Comparison of ENCODE assay signal across 8 cellular contexts in genomic region chr19:29873801-29874575, GRCh38.
DNase-seq lines count a peak whose midpoint lies in the region; ATAC-seq and TF ChIP-seq lines count a peak whose summit lies in the region.

No MANE protein-coding gene starts in this region.

- no peak overlapping the region for H3K27ac Mint-ChIP-seq in CD14-positive monocyte

- peaks cover 2 to 8% of the 10 kb centered on the region in 2 donors for H3K4me1 ChIP-seq in neuronal stem cell (ENCODE audit: control insufficient read depth in 2 of 2, insufficient read depth in 1 of 2, low read depth in 1 of 2, low read length in 2 of 2)

- H3K9ac ChIP-seq in neuronal stem cell (ENCODE audit: low read depth, low read length, poor library complexity), result peak overlapping the region; percentile 50

- H3K14ac ChIP-seq in neuronal stem cell (ENCODE audit: low read length), result peak overlapping the region; percentile 71

- H3K27ac ChIP-seq in neuronal stem cell (replicated peaks; ENCODE audit: low read length), result no peak overlapping the region

- H3K18ac ChIP-seq in neuronal stem cell (ENCODE audit: low read length), result peak overlapping the region; percentile 24

- H2BK120ac ChIP-seq in neuronal stem cell (ENCODE audit: low read depth, low read length), result no peak overlapping the region

- CTCF ChIA-PET in HEK293T (lab: Yijun Ruan, JAX), result interaction anchor here (0.5 to 1.5 kb wide), 4 partner anchors 105 to 144 kb away, joined by 3 to 6 read pairs (median 5); no protein-coding TSS in a partner anchor

- H2AK5ac ChIP-seq in neuronal stem cell (ENCODE audit: low read depth, low read length), result no peak overlapping the region

- no peak overlapping the region for H2BK15ac ChIP-seq in neuronal stem cell (ENCODE audit: low read length)

- WGBS in neuronal stem cell (ENCODE audit: extremely low coverage in 2 of 2, insufficient read length in 2 of 2, insufficient replicate concordance in 1 of 2), 2 donors, result no CpG with 5 or more reads among the region's 40 CpGs

- no peaks in the 10 kb centered on the region for H3K9me3 ChIP-seq in neuronal stem cell (replicated peaks in 1 of 2; ENCODE audit: control insufficient read depth in 2 of 2, insufficient read depth in 1 of 2, low read depth in 1 of 2, low read length in 2 of 2)

- in situ Hi-C loops in astrocyte of the cerebellum (cut with HindIII; ENCODE audit: low sequenced_read_pairs), result no loop called here

- peaks cover 15% of the 10 kb centered on the region for H3K4me1 Mint-ChIP-seq in CD14-positive monocyte

- no peak overlapping the region for H4K91ac ChIP-seq in neuronal stem cell (ENCODE audit: low read depth, low read length, poor library complexity)

- H3K4me3 Mint-ChIP-seq in CD14-positive monocyte, result peak overlapping the region in 1 of 2 donors; percentile 30

- intact Hi-C loops in CD14-positive monocyte (cut with micrococcal nuclease), result loop anchor here (1.0 to 10.0 kb wide), 3 partner anchors 109 to 147 kb away; no protein-coding TSS in a partner anchor

- peaks cover 25 to 41% (median 32%) of the 10 kb centered on the region in 3 donors for H3K27me3 Mint-ChIP-seq in CD14-positive monocyte (ENCODE audit: low read depth in 3 of 3)

- no peaks in the 10 kb centered on the region for H3K79me1 ChIP-seq in neuronal stem cell (ENCODE audit: low read depth, low read length)

- peaks cover 0 to 4% (median 0%) of the 10 kb centered on the region in 7 donors for H3K9me3 Mint-ChIP-seq in CD14-positive monocyte

- peaks cover 2 to 33% (median 11%) of the 10 kb centered on the region in 3 experiments for H3K27me3 ChIP-seq in neuronal stem cell (ENCODE audit: control insufficient read depth in 3 of 3, insufficient read depth in 3 of 3, low read depth in 1 of 3, low read length in 3 of 3)

- H4K8ac ChIP-seq in neuronal stem cell (ENCODE audit: low read depth, low read length), result no peak overlapping the region

- peak overlapping the region; percentile 97 for H2AFZ ChIP-seq in neuronal stem cell (ENCODE audit: low read length)

- H3K4me2 ChIP-seq in neuronal stem cell (ENCODE audit: insufficient read depth, low read length, poor library complexity, severe bottlenecking), result peak overlapping the region; percentile 91

- ATAC-seq in GM18858 (IDR thresholded peaks at IDR 0.05; ENCODE audit: unreplicated experiment) (no peak), GM21526 (IDR thresholded peaks at IDR 0.05; ENCODE audit: low FRiP score, unreplicated experiment) (no peak)

- H2BK12ac ChIP-seq in neuronal stem cell (ENCODE audit: low read length), result no peak overlapping the region

- H2BK5ac ChIP-seq in neuronal stem cell (ENCODE audit: low read length), result peak overlapping the region; percentile 66

- no peaks in the 10 kb centered on the region for H3K36me3 Mint-ChIP-seq in CD14-positive monocyte

- H3K4ac ChIP-seq in neuronal stem cell (ENCODE audit: low read length), result no peak overlapping the region

- H3K4me3 ChIP-seq in astrocyte of the cerebellum (ENCODE audit: low read depth, low read length) (peak overlapping the region; percentile 35), neuronal stem cell (ENCODE audit: low read length in 2 of 2) (peak overlapping the region in 1 of 2 donors; percentile 12)

- peak; percentile 58 for TF ChIP-seq CTCF in CD14-positive monocyte (IDR thresholded peaks at IDR 0.05)
- TF ChIP-seq CTCF in astrocyte of the cerebellum (IDR thresholded peaks at IDR 0.05; ENCODE audit: low read depth, low read length, missing control alignments), result no peak

- DNase-seq in CD14-positive monocyte (ENCODE audit: low spot score) (peak; percentile 26), HEK293T (ENCODE audit: extremely low spot score) (no peak), astrocyte of the cerebellum (ENCODE audit: low read depth) (no peak), neuronal stem cell (ENCODE audit: low spot score) (no peak), NCI-H2227 treated with DMSO at 0.1 percent for 48 hours (lab: John Stamatoyannopoulos, UW) (no peak), NCI-H2171 (lab: John Stamatoyannopoulos, UW) (no peak)

- H3K36me3 ChIP-seq in neuronal stem cell (replicated peaks in 1 of 2; ENCODE audit: control insufficient read depth in 2 of 2, insufficient read depth in 2 of 2, low read length in 2 of 2), result no peaks in the 10 kb centered on the region

- H3K23ac ChIP-seq in neuronal stem cell (ENCODE audit: low read depth, low read length, poor library complexity), result peak overlapping the region; percentile 80

- POLR2A ChIA-PET in HEK293T (lab: Yijun Ruan, JAX), result interaction anchor here (0.7 kb wide), 1 partner anchor 148 kb away, joined by 3 read pairs; no protein-coding TSS in a partner anchor

TF ChIP-seq in HEK293T, 16 proteins besides CTCF, POLR2A, EP300 and RAD21:
- TF ChIP-seq LEF1 (IDR thresholded peaks at IDR 0.05; ENCODE audit: borderline replicate concordance), result no peak
- TF ChIP-seq L3MBTL2 (conservative IDR thresholded peaks at IDR 0.05), result peak; percentile 83
